Comparison of ENCODE assay signal across 8 cellular contexts in the genomic region with DNA sequence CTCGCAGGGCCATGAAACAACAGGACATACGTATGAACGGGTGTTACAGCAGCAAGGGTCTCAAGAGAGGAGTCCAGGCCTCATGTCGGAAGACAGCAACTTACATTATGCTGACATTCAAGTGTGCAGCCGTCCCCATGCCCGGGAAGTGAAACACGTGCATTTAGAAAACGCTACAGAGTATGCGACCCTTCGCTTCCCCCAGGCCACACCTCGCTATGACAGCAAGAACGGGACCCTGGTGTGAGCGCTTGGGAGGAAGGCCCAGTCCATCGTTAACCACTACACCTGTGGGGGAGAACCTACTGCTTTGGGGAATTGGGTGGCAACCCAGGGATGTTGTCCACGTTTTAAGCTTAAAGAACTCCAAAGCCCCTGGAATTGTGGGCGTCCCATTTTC. TPM values are rescaled to one million over a fixed set of nuclear protein-coding genes. Genes with fewer than 3 reads are reported as not detected.
DNase-seq lines count a peak whose midpoint lies in the region; ATAC-seq, FAIRE-seq and TF ChIP-seq lines count a peak whose summit lies in the region.

No MANE protein-coding gene starts in this region.

- no peaks in the 10 kb centered on the region for H3K9me3 ChIP-seq in HUES6 (ENCODE audit: control insufficient read depth, insufficient read depth, low read depth, low read length)
- H3K9me3 ChIP-seq in keratinocyte (ENCODE audit: control insufficient read depth, low read depth, low read length): no peaks in the 10 kb centered on the region

- H3K9ac ChIP-seq in HUES6 (ENCODE audit: low read length) (no peak overlapping the region), keratinocyte (ENCODE audit: control insufficient read depth, extremely low read depth, insufficient read depth, low read length) (no peak overlapping the region)

- H3K9me1 ChIP-seq in keratinocyte (ENCODE audit: control insufficient read depth, extremely low read depth, insufficient read depth, low read length): no peaks in the 10 kb centered on the region

- POLR2A ChIA-PET in activated CD8-positive, alpha-beta T cell treated with anti-CD3 and anti-CD28 coated beads for 36 hours (lab: Charles Lee): interaction anchor here (1.2 to 3.8 kb wide), 8 partner anchors 10 to 160 kb away, joined by 3 to 16 read pairs (median 8); a partner anchor contains a TSS

- DNase-seq in activated CD8-positive, alpha-beta T cell treated with anti-CD3 and anti-CD28 coated beads for 36 hours: no peak
- DNase-seq in keratinocyte (ENCODE audit: low read depth, low spot score) (no peak), G401 (ENCODE audit: low spot score) (no peak), H4 (ENCODE audit: low spot score) (no peak), RCC 7860 (ENCODE audit: low spot score) (no peak)
- DNase-seq in stimulated activated effector memory CD8-positive, alpha-beta T cell treated with anti-CD3 and anti-CD28 coated beads, Interleukin-12 subunit alpha, Interleukin-12 subunit beta, amount 100 ng/mL, for 72 hours (ENCODE audit: low spot score in 2 of 2): no peak

- peak overlapping the region; percentile 75 for H3K4me3 Mint-ChIP-seq in activated CD8-positive, alpha-beta T cell treated with anti-CD3 and anti-CD28 coated beads for 36 hours
- H3K4me3 Mint-ChIP-seq in stimulated activated effector memory CD8-positive, alpha-beta T cell treated with anti-CD3 and anti-CD28 coated beads, Interleukin-12 subunit alpha, Interleukin-12 subunit beta, amount 100 ng/mL, for 72 hours: peak overlapping the region; percentile 71

- peak overlapping the region; percentile 63 for H3K4me2 ChIP-seq in keratinocyte (ENCODE audit: control insufficient read depth, extremely low read depth, insufficient read depth, low read depth, low read length)

- no peak for TF ChIP-seq CTCF in activated CD8-positive, alpha-beta T cell treated with anti-CD3 and anti-CD28 coated beads for 36 hours (IDR thresholded peaks at IDR 0.05)
- no peak for TF ChIP-seq CTCF in keratinocyte (optimal IDR thresholded peaks at IDR 0.05 in 1 of 3, IDR thresholded peaks at IDR 0.05 in 1 of 3, conservative IDR thresholded peaks at IDR 0.05 in 1 of 3; ENCODE audit: extremely low read depth in 1 of 3, insufficient read depth in 2 of 3, low read length in 3 of 3)

- dilution Hi-C loops in keratinocyte (cut with MboI; ENCODE audit: extremely low pct_ligation_motif_present, low sequenced_read_pairs): no loop called here

- intact Hi-C loops in activated CD8-positive, alpha-beta T cell treated with anti-CD3 and anti-CD28 coated beads for 36 hours (cut with micrococcal nuclease): loop anchor here (2.0 kb wide), 1 partner anchor 47 kb away; a partner anchor contains a TSS

- H3K4me3 ChIP-seq in HUES6 (ENCODE audit: low read depth, low read length) (peak overlapping the region; percentile 61), keratinocyte (ENCODE audit: control insufficient read depth in 2 of 3, extremely low read depth in 1 of 3, insufficient read depth in 2 of 3, low read depth in 1 of 3, low read length in 3 of 3) (no peak overlapping the region)

- H3K4me1 Mint-ChIP-seq in activated CD8-positive, alpha-beta T cell treated with anti-CD3 and anti-CD28 coated beads for 36 hours (ENCODE audit: low read depth): peaks cover 21% of the 10 kb centered on the region
- peaks cover 19% of the 10 kb centered on the region for H3K4me1 Mint-ChIP-seq in stimulated activated effector memory CD8-positive, alpha-beta T cell treated with anti-CD3 and anti-CD28 coated beads, Interleukin-12 subunit alpha, Interleukin-12 subunit beta, amount 100 ng/mL, for 72 hours

- CTCF ChIA-PET in activated CD8-positive, alpha-beta T cell treated with anti-CD3 and anti-CD28 coated beads for 36 hours (lab: Charles Lee): interaction anchor here (1.1 to 3.2 kb wide), 12 partner anchors 10 to 354 kb away, joined by 3 to 22 read pairs (median 4); a partner anchor contains a TSS

- no peaks in the 10 kb centered on the region for H3K27me3 Mint-ChIP-seq in activated CD8-positive, alpha-beta T cell treated with anti-CD3 and anti-CD28 coated beads for 36 hours

- ATAC-seq in activated CD8-positive, alpha-beta T cell treated with anti-CD3 and anti-CD28 coated beads for 36 hours: no peak
- ATAC-seq in stimulated activated effector memory CD8-positive, alpha-beta T cell treated with anti-CD3 and anti-CD28 coated beads, Interleukin-12 subunit alpha, Interleukin-12 subunit beta, amount 100 ng/mL, for 72 hours: no peak
- no peak for ATAC-seq in GM18873 (IDR thresholded peaks at IDR 0.05; ENCODE audit: low FRiP score, unreplicated experiment)

- H4K20me1 ChIP-seq in keratinocyte (ENCODE audit: control insufficient read depth, extremely low read depth, insufficient read depth, low read length): no peaks in the 10 kb centered on the region

- FAIRE-seq in keratinocyte (lab: Jason Lieb, UNC) (no peak), RCC 7860 (lab: Jason Lieb, UNC) (no peak)

- H3K4me1 ChIP-seq in HUES6 (ENCODE audit: control insufficient read depth, insufficient read depth, low read length): peaks cover 19% of the 10 kb centered on the region
- peaks cover 17% of the 10 kb centered on the region for H3K4me1 ChIP-seq in keratinocyte (ENCODE audit: control insufficient read depth, extremely low read depth, insufficient read depth, low read length)

- no peaks in the 10 kb centered on the region for H3K9me3 Mint-ChIP-seq in activated CD8-positive, alpha-beta T cell treated with anti-CD3 and anti-CD28 coated beads for 36 hours
- no peaks in the 10 kb centered on the region for H3K9me3 Mint-ChIP-seq in stimulated activated effector memory CD8-positive, alpha-beta T cell treated with anti-CD3 and anti-CD28 coated beads, Interleukin-12 subunit alpha, Interleukin-12 subunit beta, amount 100 ng/mL, for 72 hours

- H3K36me3 ChIP-seq in HUES6 (ENCODE audit: control insufficient read depth, insufficient read depth, low read length) (no peaks in the 10 kb centered on the region), keratinocyte (ENCODE audit: control insufficient read depth in 2 of 2, extremely low read depth in 1 of 2, insufficient read depth in 2 of 2, low read length in 2 of 2) (no peaks in the 10 kb centered on the region)

- H3K27me3 ChIP-seq in HUES6 (ENCODE audit: control insufficient read depth, insufficient read depth, low read length) (no peaks in the 10 kb centered on the region), keratinocyte (ENCODE audit: control insufficient read depth, extremely low read depth, insufficient read depth, low read length) (no peaks in the 10 kb centered on the region)

- in situ Hi-C loops in G401 (cut with HindIII; ENCODE audit: low sequenced_read_pairs): no loop called here

- peak overlapping the region; percentile 71 for H3K27ac Mint-ChIP-seq in activated CD8-positive, alpha-beta T cell treated with anti-CD3 and anti-CD28 coated beads for 36 hours
- H3K27ac Mint-ChIP-seq in stimulated activated effector memory CD8-positive, alpha-beta T cell treated with anti-CD3 and anti-CD28 coated beads, Interleukin-12 subunit alpha, Interleukin-12 subunit beta, amount 100 ng/mL, for 72 hours: peak overlapping the region; percentile 85

- no peaks in the 10 kb centered on the region for H3K36me3 Mint-ChIP-seq in activated CD8-positive, alpha-beta T cell treated with anti-CD3 and anti-CD28 coated beads for 36 hours (ENCODE audit: low read depth)
- H3K36me3 Mint-ChIP-seq in stimulated activated effector memory CD8-positive, alpha-beta T cell treated with anti-CD3 and anti-CD28 coated beads, Interleukin-12 subunit alpha, Interleukin-12 subunit beta, amount 100 ng/mL, for 72 hours: no peaks in the 10 kb centered on the region

- H3K27ac ChIP-seq in HUES6 (ENCODE audit: low read depth, low read length) (0 out of 2 replicates have a peak overlapping the region, but pooled peaks have one; percentile 10), keratinocyte (ENCODE audit: control insufficient read depth, insufficient read depth, low read length) (no peak overlapping the region)

- H2AFZ ChIP-seq in keratinocyte (ENCODE audit: control insufficient read depth, low read length): peak overlapping the region; percentile 92

- H3K79me2 ChIP-seq in keratinocyte (ENCODE audit: control insufficient read depth, insufficient read depth, low read length): no peaks in the 10 kb centered on the region

RNA-seq across cellular contexts. Expression of a gene that starts 7.2 kb away (rescaled TPM):
- total RNA-seq in activated CD8-positive, alpha-beta T cell treated with anti-CD3 and anti-CD28 coated beads for 36 hours: not detected
- 2.9 to 5.5 TPM (median 3.5 TPM) in 3 replicates for polyA plus RNA-seq in keratinocyte
- polyA plus RNA-seq in keratinocyte (2011; ENCODE audit: low read depth): 4.3 TPM
- polyA plus RNA-seq in keratinocyte (2011; cell fraction: cytosol; rRNA removed): 3.1 and 3.3 TPM in 2 replicates
- 3.0 and 4.4 TPM in 2 replicates for polyA plus RNA-seq in keratinocyte (2011; cell fraction: nucleus; rRNA removed)
- polyA plus RNA-seq in keratinocyte (2012; ENCODE audit: low replicate concordance): 2.7 and 7.3 TPM in 2 replicates
- polyA minus RNA-seq in keratinocyte: 0.58 to 4.4 TPM (median 0.89 TPM) in 3 replicates
- polyA minus RNA-seq in keratinocyte (2011; cell fraction: cytosol; rRNA and poly(A)+ RNA removed): not detected
- 0.53 TPM in 1 of 2 replicates, not detected in the other for polyA minus RNA-seq in keratinocyte (2011; cell fraction: nucleus; rRNA and poly(A)+ RNA removed)
- 11.8 and 26.1 TPM in 2 replicates for total RNA-seq in G401 (2014; rRNA removed; shearing (Covaris generic))
- not detected in 2 replicates for total RNA-seq in H4 (2014; rRNA removed; shearing (Covaris generic))

RNA-seq across cellular contexts. Expression of a gene that starts 11.2 kb away (rescaled TPM):
- total RNA-seq in activated CD8-positive, alpha-beta T cell treated with anti-CD3 and anti-CD28 coated beads for 36 hours: 1 to 10 TPM; 9.1 to 9.4 TPM
- polyA plus RNA-seq in keratinocyte: 5.9 to 13.2 TPM (median 7.8 TPM) in 3 replicates
- 20.1 TPM for polyA plus RNA-seq in keratinocyte (2011; ENCODE audit: low read depth)
- polyA plus RNA-seq in keratinocyte (2011; cell fraction: cytosol; rRNA removed): 11.0 and 15.2 TPM in 2 replicates
- polyA plus RNA-seq in keratinocyte (2011; cell fraction: nucleus; rRNA removed): 11.4 and 12.8 TPM in 2 replicates
- 4.3 and 6.6 TPM in 2 replicates for polyA plus RNA-seq in keratinocyte (2012; ENCODE audit: low replicate concordance)
- polyA minus RNA-seq in keratinocyte: 3.8 to 17.6 TPM (median 10.7 TPM) in 3 replicates
- polyA minus RNA-seq in keratinocyte (2011; cell fraction: cytosol; rRNA and poly(A)+ RNA removed): 14.0 TPM
- 13.1 and 24.3 TPM in 2 replicates for polyA minus RNA-seq in keratinocyte (2011; cell fraction: nucleus; rRNA and poly(A)+ RNA removed)
- 64.4 and 67.8 TPM in 2 replicates for total RNA-seq in G401 (2014; rRNA removed; shearing (Covaris generic))
- total RNA-seq in H4 (2014; rRNA removed; shearing (Covaris generic)): 4.4 and 6.3 TPM in 2 replicates

RNA-seq across cellular contexts. Expression of a gene that starts 13.4 kb away (rescaled TPM):
- total RNA-seq in activated CD8-positive, alpha-beta T cell treated with anti-CD3 and anti-CD28 coated beads for 36 hours: not detected
- 0.08 to 0.98 TPM (median 0.22 TPM) in 3 replicates for polyA plus RNA-seq in keratinocyte
- not detected for polyA plus RNA-seq in keratinocyte (2011; ENCODE audit: low read depth)
- polyA plus RNA-seq in keratinocyte (2011; cell fraction: cytosol; rRNA removed): 0.55 TPM in 1 of 2 replicates, not detected in the other
- polyA plus RNA-seq in keratinocyte (2011; cell fraction: nucleus; rRNA removed): 0.28 and 0.40 TPM in 2 replicates
- 0.48 and 1.2 TPM in 2 replicates for polyA plus RNA-seq in keratinocyte (2012; ENCODE audit: low replicate concordance)
- 0.63 TPM in 1 of 3 replicates, not detected in the others for polyA minus RNA-seq in keratinocyte
- polyA minus RNA-seq in keratinocyte (2011; cell fraction: cytosol; rRNA and poly(A)+ RNA removed): not detected
- polyA minus RNA-seq in keratinocyte (2011; cell fraction: nucleus; rRNA and poly(A)+ RNA removed): not detected in 2 replicates
- total RNA-seq in G401 (2014; rRNA removed; shearing (Covaris generic)): 11.7 and 30.6 TPM in 2 replicates
- total RNA-seq in H4 (2014; rRNA removed; shearing (Covaris generic)): not detected in 2 replicates

RNA-seq across cellular contexts. Expression of a gene that starts 14.4 kb away (rescaled TPM):
- not detected for total RNA-seq in activated CD8-positive, alpha-beta T cell treated with anti-CD3 and anti-CD28 coated beads for 36 hours
- 7.4 to 47.9 TPM (median 11.0 TPM) in 3 replicates for polyA plus RNA-seq in keratinocyte
- 264 TPM for polyA plus RNA-seq in keratinocyte (2011; ENCODE audit: low read depth)
- 61.4 and 90.5 TPM in 2 replicates for polyA plus RNA-seq in keratinocyte (2011; cell fraction: cytosol; rRNA removed)
- polyA plus RNA-seq in keratinocyte (2011; cell fraction: nucleus; rRNA removed): 56.5 and 64.7 TPM in 2 replicates
- 11.6 and 2,032 TPM in 2 replicates for polyA plus RNA-seq in keratinocyte (2012; ENCODE audit: low replicate concordance)
- 2.3 to 18.6 TPM (median 15.9 TPM) in 3 replicates for polyA minus RNA-seq in keratinocyte
- 9.0 TPM for polyA minus RNA-seq in keratinocyte (2011; cell fraction: cytosol; rRNA and poly(A)+ RNA removed)
- polyA minus RNA-seq in keratinocyte (2011; cell fraction: nucleus; rRNA and poly(A)+ RNA removed): 18.0 and 22.3 TPM in 2 replicates
- total RNA-seq in G401 (2014; rRNA removed; shearing (Covaris generic)): 153 and 175 TPM in 2 replicates
- 0.15 TPM in 1 of 2 replicates, not detected in the other for total RNA-seq in H4 (2014; rRNA removed; shearing (Covaris generic))

RNA-seq across cellular contexts. Expression of a gene that starts 46.6 kb away (rescaled TPM):
- 10 to 100 TPM; 38.6 to 39.1 TPM for total RNA-seq in activated CD8-positive, alpha-beta T cell treated with anti-CD3 and anti-CD28 coated beads for 36 hours
- 33.0 to 63.8 TPM (median 58.9 TPM) in 3 replicates for polyA plus RNA-seq in keratinocyte
- polyA plus RNA-seq in keratinocyte (2011; ENCODE audit: low read depth): 10.7 TPM
- polyA plus RNA-seq in keratinocyte (2011; cell fraction: cytosol; rRNA removed): 47.9 and 77.0 TPM in 2 replicates
- 18.0 and 18.4 TPM in 2 replicates for polyA plus RNA-seq in keratinocyte (2011; cell fraction: nucleus; rRNA removed)
- 32.5 and 39.3 TPM in 2 replicates for polyA plus RNA-seq in keratinocyte (2012; ENCODE audit: low replicate concordance)
- 22.4 to 29.5 TPM (median 24.0 TPM) in 3 replicates for polyA minus RNA-seq in keratinocyte
- polyA minus RNA-seq in keratinocyte (2011; cell fraction: cytosol; rRNA and poly(A)+ RNA removed): 5.4 TPM
- polyA minus RNA-seq in keratinocyte (2011; cell fraction: nucleus; rRNA and poly(A)+ RNA removed): 3.4 and 9.5 TPM in 2 replicates
- total RNA-seq in G401 (2014; rRNA removed; shearing (Covaris generic)): 41.0 and 66.8 TPM in 2 replicates
- 22.7 and 28.2 TPM in 2 replicates for total RNA-seq in H4 (2014; rRNA removed; shearing (Covaris generic))

Comparison
In these comparisons a context has a peak if more than half of its experiments do, and no peak if none do; other contexts are left out.
1. RNA of a gene that starts 7.2 kb away (total RNA-seq): 11.8 to 26.1 TPM in G401; not detected in activated CD8-positive, alpha-beta T cell treated with anti-CD3 and anti-CD28 coated beads for 36 hours and not detected in H4; every median in the first group is over 10 times any median in the second.
2. RNA of a gene that starts 13.4 kb away (total RNA-seq): 11.7 to 30.6 TPM in G401; not detected in activated CD8-positive, alpha-beta T cell treated with anti-CD3 and anti-CD28 coated beads for 36 hours and not detected in H4; every median in the first group is over 10 times any median in the second.